Comparison of ENCODE assay signal across 8 cellular contexts in genomic region chr17:5282639-5283217, GRCh38. TPM values are rescaled to one million over a fixed set of nuclear protein-coding genes. Genes with fewer than 3 reads are reported as not detected.
DNase-seq lines count a peak whose midpoint lies in the region; ATAC-seq, FAIRE-seq and TF ChIP-seq lines count a peak whose summit lies in the region.

No MANE protein-coding gene starts in this region.

- TF ChIP-seq CTCF in AG04450 (IDR thresholded peaks at IDR 0.05; ENCODE audit: low read depth, low read length) (no peak), RWPE2 (IDR thresholded peaks at IDR 0.05; ENCODE audit: poor library complexity, severe bottlenecking) (no peak), GM12878 (IDR thresholded peaks at IDR 0.05 in 2 of 3, conservative IDR thresholded peaks at IDR 0.05 in 1 of 3; ENCODE audit: control insufficient read depth in 2 of 3, extremely low read depth in 1 of 3, insufficient read depth in 1 of 3, low read depth in 3 of 3, low read length in 3 of 3) (no peak), GM13976 (IDR thresholded peaks at IDR 0.05; ENCODE audit: borderline replicate concordance, control extremely low read depth, extremely low read depth, insufficient read depth, missing control alignments) (no peak)

- TF ChIP-seq RAD21 in GM12878 (IDR thresholded peaks at IDR 0.05; ENCODE audit: insufficient read depth, low read depth, low read length), result no peak

- H3K27ac ChIP-seq in AG04450 (ENCODE audit: low read depth, low read length) (no peak overlapping the region), GM23248 (peak overlapping the region; percentile 45), RWPE2 (ENCODE audit: poor library complexity, severe bottlenecking) (peak overlapping the region; percentile 66), GM12878 (ENCODE audit: control insufficient read depth, insufficient read depth) (peak overlapping the region; percentile 78), layer of hippocampus (ENCODE audit: low read depth, low read length) (peak overlapping the region; percentile 30)

- peak overlapping the region; percentile 81 for H3K9ac ChIP-seq in GM23248
- H3K9ac ChIP-seq in GM12878 (ENCODE audit: control insufficient read depth, insufficient read depth, low read length), result peak overlapping the region; percentile 92

- POLR2A ChIA-PET in AG04450 (lab: Yijun Ruan, JAX), result interaction anchor here (0.7 kb wide), 1 partner anchor 565 kb away, joined by 3 read pairs; no protein-coding TSS in a partner anchor
- POLR2A ChIA-PET in GM12878 (lab: Charles Lee), result interaction anchor here (0.6 to 7.1 kb wide), 6 partner anchors 11 to 331 kb away, joined by 3 to 45 read pairs (median 4); partner anchors contain the start of gene ENO3

- in situ Hi-C loops in GM23248 (cut with MboI), result no loop called here
- in situ Hi-C loops in GM12878 (cut with MboI), result no loop called here
- in situ Hi-C loops in GM13976 (cut with MboI; ENCODE audit: low sequenced_read_pairs, unreplicated experiment), result no loop called here

- H3K9me3 ChIP-seq in AG04450 (ENCODE audit: control insufficient read depth, insufficient read depth, low read length) (no peaks in the 10 kb centered on the region), GM23248 (ENCODE audit: low read depth) (no peaks in the 10 kb centered on the region), RWPE2 (ENCODE audit: severe bottlenecking) (no peaks in the 10 kb centered on the region), GM12878 (replicated peaks; ENCODE audit: control insufficient read depth, insufficient read depth, low read length) (no peaks in the 10 kb centered on the region)

- H2AFZ ChIP-seq in GM23248, result peak overlapping the region; percentile 56
- peak overlapping the region; percentile 34; the same call in 1 of the 2 replicates for H2AFZ ChIP-seq in GM12878 (ENCODE audit: control insufficient read depth, low read depth, low read length)

- CTCF ChIA-PET in AG04450 (lab: Charles Lee) (interaction anchor here (1.8 kb wide), 1 partner anchor 25 kb away, joined by 9 read pairs; no protein-coding TSS in a partner anchor), GM12878 (lab: Yijun Ruan, JAX) (interaction anchor here (0.7 to 1.5 kb wide), 4 partner anchors 22 to 265 kb away, joined by 4 to 7 read pairs (median 4); no protein-coding TSS in a partner anchor)

- TF ChIP-seq POLR2A in GM12878 (IDR thresholded peaks at IDR 0.05; ENCODE audit: low read depth, low read length), result no peak

- H3F3A ChIP-seq in GM23248 (ENCODE audit: insufficient read depth), result peaks cover 15% of the 10 kb centered on the region; the same call in 1 of the 2 replicates

- H3K79me2 ChIP-seq in GM23248 (ENCODE audit: insufficient read depth), result peaks cover 52% of the 10 kb centered on the region
- peaks cover 55% of the 10 kb centered on the region for H3K79me2 ChIP-seq in GM12878 (ENCODE audit: control insufficient read depth, insufficient read depth, low read length)

- H3K36me3 ChIP-seq in GM23248 (ENCODE audit: low read depth) (no peaks in the 10 kb centered on the region), RWPE2 (ENCODE audit: low read depth) (peaks cover 9% of the 10 kb centered on the region; the same call in 1 of the 2 replicates), GM12878 (ENCODE audit: control insufficient read depth in 2 of 2, insufficient read depth in 2 of 2, low read length in 1 of 2) (peaks cover 0 to 7% of the 10 kb centered on the region in 2 experiments; a peak in 1 of 4 replicates)

- TF ChIP-seq EP300 in GM12878 (IDR thresholded peaks at IDR 0.05; ENCODE audit: borderline replicate concordance in 1 of 2, control insufficient read depth in 1 of 2, low read depth in 2 of 2, low read length in 2 of 2), result no peak

- H3K4me1 ChIP-seq in GM23248 (ENCODE audit: insufficient read depth) (peaks cover 15% of the 10 kb centered on the region), RWPE2 (ENCODE audit: insufficient read depth, poor library complexity, severe bottlenecking) (no peaks in the 10 kb centered on the region), GM12878 (ENCODE audit: control insufficient read depth, insufficient read depth, low read length) (peaks cover 14% of the 10 kb centered on the region)

- SMC1A ChIA-PET in GM12878 (lab: Charles Lee; ENCODE audit: uncharacterized antibody, unreplicated experiment), result interaction anchor here (0.8 to 6.1 kb wide), 5 partner anchors 15 to 89 kb away, joined by 3 to 65 read pairs (median 4); no protein-coding TSS in a partner anchor

- ATAC-seq in RWPE2 (ENCODE audit: low read depth) (peak; percentile 17; the same call in 1 of the 3 replicates), GM12878 (peak; percentile 13)

- 2 to 3% methylated on average over 7 to 35 of the region's 35 CpGs for WGBS in GM23248 (ENCODE audit: low coverage in 1 of 2, low lambda C conversion rate in 2 of 2, missing lambda C conversion rate in 2 of 2), 2 experiments
- WGBS in GM12878 (ENCODE audit: insufficient coverage, insufficient replicate concordance, low lambda C conversion rate, missing lambda C conversion rate), result under 1% methylated on average over 9 of the region's 35 CpGs

- BruUV-seq in GM12878 (replicated peaks; lab: Mats Ljungman, UMichigan), result TSS peak; percentile 62

- FAIRE-seq in GM12878 (lab: Jason Lieb, UNC), result no peak

- H3K4me3 ChIP-seq in AG04450 (ENCODE audit: low read depth, low read length) (peak overlapping the region; percentile 78), GM23248 (peak overlapping the region; percentile 75), RWPE2 (ENCODE audit: severe bottlenecking) (peak overlapping the region; percentile 96), GM12878 (peak overlapping the region; percentile 79)

- H3K27me3 ChIP-seq in AG04450 (ENCODE audit: control insufficient read depth, insufficient read depth, low read length) (no peaks in the 10 kb centered on the region), GM23248 (replicated peaks; ENCODE audit: insufficient read depth) (no peaks in the 10 kb centered on the region), RWPE2 (ENCODE audit: insufficient read depth, poor library complexity, severe bottlenecking) (no peaks in the 10 kb centered on the region), GM12878 (replicated peaks in 1 of 2; ENCODE audit: control insufficient read depth in 2 of 2, insufficient read depth in 2 of 2, low read length in 1 of 2) (no peaks in the 10 kb centered on the region), layer of hippocampus (ENCODE audit: control insufficient read depth, insufficient read depth, low read length) (no peaks in the 10 kb centered on the region)

- intact Hi-C loops in GM12878 (cut with micrococcal nuclease; ENCODE audit: unreplicated experiment), result no loop called here

- no peaks in the 10 kb centered on the region for H3K9me2 ChIP-seq in GM23248 (ENCODE audit: insufficient read depth)

- RAD21 ChIA-PET in GM12878 (lab: Charles Lee; ENCODE audit: unreplicated experiment), result interaction anchor here (1.0 to 1.9 kb wide), 6 partner anchors 14 to 137 kb away, joined by 3 to 4 read pairs (median 3); partner anchors contain the start of gene NUP88

- DNase-seq in AG04450 (ENCODE audit: low read depth, low spot score) (no peak), GM23248 (peak; percentile 54), RWPE2 (ENCODE audit: low spot score) (no peak), GM12878 (ENCODE audit: low read depth, low spot score) (no peak), GM13976 (ENCODE audit: low spot score) (no peak), mucosa of gallbladder (ENCODE audit: low spot score) (no peak)
- DNase-seq in stimulated activated CD4-positive, alpha-beta T cell treated with anti-CD3 and anti-CD28 coated beads, Interleukin-2, amount 100 ng/mL, for 4 hours (ENCODE audit: low read depth), result peak; percentile 80

- H3K4me2 ChIP-seq in GM23248 (ENCODE audit: unreplicated experiment), result peak overlapping the region; percentile 99
- H3K4me2 ChIP-seq in GM12878 (ENCODE audit: control insufficient read depth, insufficient read depth), result peak overlapping the region; percentile 99

- no peaks in the 10 kb centered on the region for H4K20me1 ChIP-seq in GM23248 (ENCODE audit: insufficient read depth)
- no peaks in the 10 kb centered on the region for H4K20me1 ChIP-seq in GM12878 (ENCODE audit: control insufficient read depth, insufficient read depth)

RNA-seq across cellular contexts. Expression of gene RABEP1, which starts 0.6 kb away (rescaled TPM):
- 33.2 and 46.9 TPM in 2 replicates for polyA plus RNA-seq in AG04450 (2011; rRNA removed)
- 39.3 and 57.7 TPM in 2 replicates for polyA minus RNA-seq in AG04450 (2011; rRNA and poly(A)+ RNA removed)
- 26.3 and 51.2 TPM in 2 replicates for total RNA-seq in GM23248 (2014; rRNA removed; shearing (Covaris generic))
- polyA plus RNA-seq in GM23248 (2016; fragmentation: Nextera tagmentation; extraction: Ambion mirVana), result 33.1 and 33.6 TPM in 2 replicates
- total RNA-seq in GM12878 (2013; cell fraction: nucleolus; rRNA removed), result 120 and 123 TPM in 2 replicates
- total RNA-seq in GM12878 (2014; rRNA removed), result 43.3 and 51.0 TPM in 2 replicates
- 68.0 and 69.8 TPM in 2 replicates for total RNA-seq in GM12878 (2014; rRNA removed; fragmentation: Illumina TruSeq; extraction: Trizol)
- 60.0 and 60.4 TPM in 2 replicates for total RNA-seq in GM12878 (2021)
- polyA plus RNA-seq in GM12878 (2011; ENCODE audit: low read depth), result 29.5 TPM
- 64.5 and 95.7 TPM in 2 replicates for polyA plus RNA-seq in GM12878 (2011; rRNA removed)
- 24.6 and 27.1 TPM in 2 replicates for polyA plus RNA-seq in GM12878 (2011; cell fraction: cytosol; rRNA removed)
- polyA plus RNA-seq in GM12878 (2011; cell fraction: nucleus; rRNA removed), result 29.5 and 31.3 TPM in 2 replicates
- polyA plus RNA-seq in GM12878 (2012), result 35.9 and 45.4 TPM in 2 replicates
- 68.8 and 87.5 TPM in 2 replicates for polyA plus RNA-seq in GM12878 (2014; fragmentation: Illumina TruSeq; extraction: Trizol)
- polyA plus RNA-seq in GM12878 (2014; fragmentation: Nextera tagmentation; extraction: Ambion mirVana), result 10 to 100 TPM; 13.4 to 20.2 TPM
- 36.4 and 38.9 TPM in 2 replicates for polyA plus RNA-seq in GM12878 (2014; rRNA removed)
- polyA plus RNA-seq in GM12878 (2016; fragmentation: Nextera tagmentation; extraction: Ambion mirVana), result 10 to 100 TPM; 59.2 to 71.4 TPM
- polyA minus RNA-seq in GM12878 (2011; rRNA and poly(A)+ RNA removed), result 69.0 and 76.4 TPM in 2 replicates
- 26.3 and 29.8 TPM in 2 replicates for polyA minus RNA-seq in GM12878 (2011; cell fraction: cytosol; rRNA and poly(A)+ RNA removed)
- polyA minus RNA-seq in GM12878 (2011; cell fraction: nucleus; rRNA and poly(A)+ RNA removed), result 26.0 and 29.5 TPM in 2 replicates
- 35.9 TPM for total RNA-seq in mucosa of gallbladder

RNA-seq across cellular contexts. Expression of gene SCIMP, which starts 48.1 kb away (rescaled TPM):
- polyA plus RNA-seq in AG04450 (2011; rRNA removed), result not detected in 2 replicates
- not detected in 2 replicates for polyA minus RNA-seq in AG04450 (2011; rRNA and poly(A)+ RNA removed)
- total RNA-seq in GM23248 (2014; rRNA removed; shearing (Covaris generic)), result not detected in 2 replicates
- 0.11 and 0.30 TPM in 2 replicates for polyA plus RNA-seq in GM23248 (2016; fragmentation: Nextera tagmentation; extraction: Ambion mirVana)
- total RNA-seq in GM12878 (2013; cell fraction: nucleolus; rRNA removed), result 247 and 264 TPM in 2 replicates
- total RNA-seq in GM12878 (2014; rRNA removed), result 61.8 and 70.4 TPM in 2 replicates
- 70.3 and 74.9 TPM in 2 replicates for total RNA-seq in GM12878 (2014; rRNA removed; fragmentation: Illumina TruSeq; extraction: Trizol)
- 92.2 and 98.9 TPM in 2 replicates for total RNA-seq in GM12878 (2021)
- 129 TPM for polyA plus RNA-seq in GM12878 (2011; ENCODE audit: low read depth)
- 105 and 120 TPM in 2 replicates for polyA plus RNA-seq in GM12878 (2011; rRNA removed)
- 101 and 133 TPM in 2 replicates for polyA plus RNA-seq in GM12878 (2011; cell fraction: cytosol; rRNA removed)
- 50.6 and 52.5 TPM in 2 replicates for polyA plus RNA-seq in GM12878 (2011; cell fraction: nucleus; rRNA removed)
- 97.2 and 135 TPM in 2 replicates for polyA plus RNA-seq in GM12878 (2012)
- polyA plus RNA-seq in GM12878 (2014; fragmentation: Illumina TruSeq; extraction: Trizol), result 151 and 205 TPM in 2 replicates
- polyA plus RNA-seq in GM12878 (2014; fragmentation: Nextera tagmentation; extraction: Ambion mirVana), result 100 to 1,000 TPM; 109 TPM
- polyA plus RNA-seq in GM12878 (2014; rRNA removed), result 85.2 and 97.7 TPM in 2 replicates
- polyA plus RNA-seq in GM12878 (2016; fragmentation: Nextera tagmentation; extraction: Ambion mirVana), result 10 to 100 TPM; 56.7 to 62.4 TPM
- 79.6 and 91.8 TPM in 2 replicates for polyA minus RNA-seq in GM12878 (2011; rRNA and poly(A)+ RNA removed)
- 26.2 and 40.3 TPM in 2 replicates for polyA minus RNA-seq in GM12878 (2011; cell fraction: cytosol; rRNA and poly(A)+ RNA removed)
- 14.0 and 19.1 TPM in 2 replicates for polyA minus RNA-seq in GM12878 (2011; cell fraction: nucleus; rRNA and poly(A)+ RNA removed)
- 4.9 TPM for total RNA-seq in mucosa of gallbladder

Comparison
In these comparisons a context has a peak if more than half of its experiments do, and no peak if none do; other contexts are left out.
1. DNase-seq: peak in GM23248 (single experiment) and stimulated activated CD4-positive, alpha-beta T cell treated with anti-CD3 and anti-CD28 coated beads, Interleukin-2, amount 100 ng/mL, for 4 hours (single experiment); none in AG04450 (single experiment), RWPE2 (single experiment), GM12878 (single experiment), GM13976 (single experiment) and mucosa of gallbladder (single experiment).
2. RNA of gene SCIMP, which starts 48.1 kb away (total RNA-seq): 61.8 to 264 TPM in GM12878; 4.9 TPM in mucosa of gallbladder (single experiment) and not detected in GM23248; every median in the first group is over 10 times any median in the second.
3. Peak in every context shown above with its lines, with median percentiles within 50 percentile points of each other: H3K4me3 ChIP-seq.